27 cellular contexts compared by ENCODE assay signal in the genomic region with DNA sequence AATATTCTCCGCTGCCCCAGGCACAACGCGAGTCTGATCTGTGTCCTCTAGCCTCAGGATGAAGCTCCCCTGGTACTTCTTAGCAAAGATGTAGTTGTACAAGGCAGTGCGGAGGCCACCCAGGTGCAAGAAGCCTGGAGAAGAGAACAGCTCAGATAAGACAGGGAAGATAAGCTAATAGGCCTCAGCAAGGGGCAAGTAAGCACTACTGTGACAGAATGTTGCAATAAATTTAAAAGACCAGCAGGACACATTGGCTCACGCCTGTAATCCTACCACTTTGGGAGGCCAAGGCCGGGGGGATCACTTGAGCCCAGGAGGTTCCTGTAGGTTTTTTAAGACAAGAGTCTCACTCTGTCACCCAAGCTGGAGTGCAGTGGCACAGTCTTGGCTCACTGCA.
"Had no signal": no experiment of that assay in that cellular context is flagged by ENCODE, and none has a peak within 500 bp of the region (broad histone marks: within the 10 kb centered on the region; RNA-seq: fewer than 3 reads in every experiment).

No MANE protein-coding gene starts in this region.

- H3K9me3 ChIP-seq: colonic mucosa, mucosa of descending colon, prostate gland, right atrium auricular region, testis, tibial artery had no signal

- H3K4me3 ChIP-seq: colonic mucosa, lung, mucosa of descending colon, neural progenitor cell, prostate gland, right atrium auricular region, skin epidermis, testis, tibial artery had no signal

- H3K9ac ChIP-seq: neural progenitor cell, parathyroid adenoma had no signal

- H3K27me3 ChIP-seq: colonic mucosa, neural progenitor cell, right atrium auricular region, testis, tibial artery had no signal

- H3K27me3 Mint-ChIP-seq: central memory CD8-positive, alpha-beta T cell; dendritic cell treated with granulocyte-macrophage colony-stimulating factor and Interleukin-4, amounts not matched to agents 40 ng/mL and 50 ng/mL, for 4 days; memory B cell; naive B cell; type B pancreatic cell had no signal

- DNase-seq: colonic mucosa; effector CD8-positive, alpha-beta T cell; erythroblast; left ventricle myocardium superior; mucosa of descending colon; naive B cell; stimulated activated CD4-positive, alpha-beta T cell treated with anti-CD3 and anti-CD28 coated beads, Interleukin-15, amount 100 ng/mL, for 24 hours; stimulated activated CD4-positive, alpha-beta T cell treated with anti-CD3 and anti-CD28 coated beads, Interleukin-2, amount 100 ng/mL, for 48 hours; stimulated activated CD8-positive, alpha-beta memory T cell treated with anti-CD3 and anti-CD28 coated beads, Interleukin-4, amount 100 ng/mL, for 48 hours; stimulated activated naive CD4-positive, alpha-beta T cell; substantia nigra; testis; tibial artery had no signal

- ATAC-seq: left ventricle myocardium superior, mucosa of descending colon had no signal

- H3K27ac ChIP-seq: colonic mucosa, neural progenitor cell, parathyroid adenoma, prostate gland, right atrium auricular region, testis, tibial artery had no signal

- H2AFZ ChIP-seq: neural progenitor cell, parathyroid adenoma had no signal

- FAIRE-seq: frontal cortex, keratinocyte had no signal

- H3K36me3 ChIP-seq: colonic mucosa, neural progenitor cell had no signal

- H3K4me3 Mint-ChIP-seq: central memory CD8-positive, alpha-beta T cell; dendritic cell treated with granulocyte-macrophage colony-stimulating factor and Interleukin-4, amounts not matched to agents 40 ng/mL and 50 ng/mL, for 4 days; memory B cell; mesothelial cell of epicardium; naive B cell; nephron; neural progenitor cell; type B pancreatic cell had no signal

- H3K4me2 ChIP-seq: neural progenitor cell had no signal

- H3K27ac Mint-ChIP-seq: dendritic cell treated with granulocyte-macrophage colony-stimulating factor and Interleukin-4, amounts not matched to agents 40 ng/mL and 50 ng/mL, for 4 days; memory B cell; mesothelial cell of epicardium; nephron; neural progenitor cell; type B pancreatic cell had no signal

- H3K9me3 Mint-ChIP-seq: central memory CD8-positive, alpha-beta T cell; dendritic cell treated with granulocyte-macrophage colony-stimulating factor and Interleukin-4, amounts not matched to agents 40 ng/mL and 50 ng/mL, for 4 days; memory B cell; mesothelial cell of epicardium; naive B cell; nephron; neural progenitor cell; type B pancreatic cell had no signal

- H3K4me1 ChIP-seq: colonic mucosa, neural progenitor cell, prostate gland had no signal
